Comparison of ENCODE assay signal across 11 cellular contexts in genomic region chr10:102814456-102814871, GRCh38. TPM values are rescaled to one million over a fixed set of nuclear protein-coding genes. Genes with fewer than 3 reads are reported as not detected.
DNase-seq lines count a peak whose midpoint lies in the region; ATAC-seq and TF ChIP-seq lines count a peak whose summit lies in the region.
"Had no signal": no experiment of that assay in that cellular context is flagged by ENCODE, and none has a peak within 500 bp of the region (broad histone marks: within the 10 kb centered on the region; RNA-seq: fewer than 3 reads in every experiment).

No MANE protein-coding gene starts in this region.

- no peak overlapping the region for H3K4me3 Mint-ChIP-seq in nephron

- TF ChIP-seq POLR2A in upper lobe of left lung (IDR thresholded peaks at IDR 0.05): no peak

- H3K4me3 ChIP-seq in fibroblast of pulmonary artery (replicated peaks; ENCODE audit: low read depth, low read length) (no peak overlapping the region), upper lobe of left lung (no peak overlapping the region)

- H3K27ac ChIP-seq in upper lobe of left lung: peak overlapping the region; percentile 88 to 93 (median 92)

- no peak for ATAC-seq in upper lobe of left lung (ENCODE audit: low FRiP score in 2 of 2)

- no peaks in the 10 kb centered on the region for H3K9me3 ChIP-seq in upper lobe of left lung

- peaks cover 49% of the 10 kb centered on the region for H3K4me1 Mint-ChIP-seq in nephron

- intact Hi-C loops in head of caudate nucleus (cut with DNase I): no loop called here

- no peak for TF ChIP-seq EP300 in upper lobe of left lung (IDR thresholded peaks at IDR 0.05)

- H3K36me3 ChIP-seq in upper lobe of left lung: peaks cover 14 to 55% (median 43%) of the 10 kb centered on the region in 4 donors

- peaks cover 31 to 66% (median 46%) of the 10 kb centered on the region in 4 donors for H3K4me1 ChIP-seq in upper lobe of left lung

- 60 to 67% methylated on average over 7 to 8 of the region's 8 CpGs for WGBS in upper lobe of left lung, 2 donors

- H3K9me3 Mint-ChIP-seq in nephron: no peaks in the 10 kb centered on the region
- H3K9me3 Mint-ChIP-seq: activated T-helper 2 cell treated with anti-CD3 and anti-CD28 coated beads, Interferon-gamma antibody, Interleukin-2, Interleukin-4, amounts not matched to agents 10 μg/mL and 5 μg/mL and 100 μg/mL, durations not matched to agents 14 hours and 24 hours and 36 hours had no signal

- H3K27ac Mint-ChIP-seq in nephron: peak overlapping the region; percentile 77 to 84 (median 79)
- H3K27ac Mint-ChIP-seq: activated T-helper 2 cell treated with anti-CD3 and anti-CD28 coated beads, Interferon-gamma antibody, Interleukin-2, Interleukin-4, amounts not matched to agents 10 μg/mL and 5 μg/mL and 100 μg/mL, durations not matched to agents 14 hours and 24 hours and 36 hours had no signal

- no peaks in the 10 kb centered on the region for H3K27me3 Mint-ChIP-seq in nephron (ENCODE audit: low read depth)

- H3K36me3 Mint-ChIP-seq in nephron (ENCODE audit: low read depth): peaks cover 54% of the 10 kb centered on the region

- no peak for TF ChIP-seq CTCF in fibroblast of pulmonary artery (IDR thresholded peaks at IDR 0.05; ENCODE audit: low read length, missing control alignments)
- no peak for TF ChIP-seq CTCF in nephron (IDR thresholded peaks at IDR 0.05; ENCODE audit: unreplicated experiment in 3 of 3)
- TF ChIP-seq CTCF in upper lobe of left lung (IDR thresholded peaks at IDR 0.05): no peak

- no peaks in the 10 kb centered on the region for H3K27me3 ChIP-seq in upper lobe of left lung

- DNase-seq in OCI-M1 (lab: John Stamatoyannopoulos, UW): peak; percentile 29
- peak; percentile 67 for DNase-seq in fibroblast of pulmonary artery (ENCODE audit: low read depth)
- no peak for DNase-seq in upper lobe of left lung
- no peak for DNase-seq in head of caudate nucleus
- DNase-seq in activated CD4-positive, alpha-beta T cell treated with anti-CD3 and anti-CD28 coated beads for 48 hours: no peak
- no peak for DNase-seq in SHP77 treated with DMSO at 0.1 percent for 48 hours (lab: John Stamatoyannopoulos, UW)
- DNase-seq: NCI-H524 had no signal

RNA-seq across cellular contexts. Expression of gene CYP17A1, which starts 22.7 kb away (rescaled TPM):
- 1 to 10 TPM in 5 of 6 donors, not detected in 1; 1.2 to 6.3 (median 2.1) TPM for total RNA-seq in upper lobe of left lung
- total RNA-seq: activated T-helper 2 cell treated with anti-CD3 and anti-CD28 coated beads, Interferon-gamma antibody, Interleukin-2, Interleukin-4, amounts not matched to agents 10 μg/mL and 5 μg/mL and 100 μg/mL, durations not matched to agents 14 hours and 24 hours and 36 hours; mesenteric fat pad; T-helper 2 cell treated with Interferon-gamma antibody and Interleukin-4, amounts not matched to agents 100 ng/mL and 5 ng/mL, for 36 hours had no signal

RNA-seq across cellular contexts. Expression of gene BORCS7, which starts 39.6 kb away (rescaled TPM):
- total RNA-seq in upper lobe of left lung: 10 to 100 TPM; 10.5 to 43.4 (median 23.0) TPM

RNA-seq across cellular contexts. Expression of gene AS3MT, which starts 54.8 kb away (rescaled TPM):
- 1 to 10 TPM; 1.7 to 4.9 (median 2.3) TPM for total RNA-seq in upper lobe of left lung

Comparison
In these comparisons a context has a peak if more than half of its experiments do, and no peak if none do; other contexts are left out.
1. DNase-seq: peak in OCI-M1 (single experiment) and fibroblast of pulmonary artery (single experiment); none in upper lobe of left lung (0 of 2), head of caudate nucleus (0 of 42), activated CD4-positive, alpha-beta T cell treated with anti-CD3 and anti-CD28 coated beads for 48 hours (single experiment) and SHP77 treated with DMSO at 0.1 percent for 48 hours (single experiment).